Comparison of ENCODE assay signal across 15 cellular contexts in genomic region chr7:84780158-84781124, GRCh38.
DNase-seq lines count a peak whose midpoint lies in the region; ATAC-seq and TF ChIP-seq lines count a peak whose summit lies in the region.
"Had no signal": no experiment of that assay in that cellular context is flagged by ENCODE, and none has a peak within 500 bp of the region (broad histone marks: within the 10 kb centered on the region; RNA-seq: fewer than 3 reads in every experiment).

No MANE protein-coding gene starts in this region.

- in situ Hi-C loops in IMR-90 (cut with MboI; ENCODE audit: low sequenced_read_pairs): no loop called here

- H3K27me3 Mint-ChIP-seq in CD14-positive monocyte (ENCODE audit: low read depth in 3 of 3): no peaks in the 10 kb centered on the region

- no peak overlapping the region for H2BK20ac ChIP-seq in IMR-90 (ENCODE audit: low read depth, low read length)

- no peak for TF ChIP-seq POLR2A in IMR-90 (IDR thresholded peaks at IDR 0.05; ENCODE audit: low read depth, low read length)

- H2BK5ac ChIP-seq in IMR-90 (ENCODE audit: low read depth, low read length, poor library complexity, severe bottlenecking): no peak overlapping the region
- no peak overlapping the region for H2BK5ac ChIP-seq in mesenchymal stem cell (ENCODE audit: low read depth, low read length, poor library complexity, severe bottlenecking)

- H3K9ac ChIP-seq in IMR-90 (ENCODE audit: low read depth, low read length) (no peak overlapping the region), mesenchymal stem cell (ENCODE audit: low read length) (no peak overlapping the region)
- H3K9ac ChIP-seq: GM23248 had no signal

- H4K5ac ChIP-seq in IMR-90 (ENCODE audit: low read depth, low read length): no peak overlapping the region

- H3K56ac ChIP-seq in IMR-90 (ENCODE audit: extremely low read depth, insufficient read depth, low read length): no peak overlapping the region

- H3K36me3 Mint-ChIP-seq in CD14-positive monocyte: no peaks in the 10 kb centered on the region
- H3K36me3 Mint-ChIP-seq in stimulated activated effector memory CD8-positive, alpha-beta T cell treated with anti-CD3 and anti-CD28 coated beads, Interleukin-12 subunit alpha, Interleukin-12 subunit beta, amount 100 ng/mL, for 72 hours: no peaks in the 10 kb centered on the region

- no peak overlapping the region for H2BK12ac ChIP-seq in mesenchymal stem cell (ENCODE audit: low read length in 2 of 2)

- DNase-seq in CD14-positive monocyte (ENCODE audit: low spot score) (peak; percentile 41), IMR-90 (no peak), mesenchymal stem cell (no peak)
- no peak for DNase-seq in stimulated activated effector memory CD8-positive, alpha-beta T cell treated with anti-CD3 and anti-CD28 coated beads, Interleukin-12 subunit alpha, Interleukin-12 subunit beta, amount 100 ng/mL, for 72 hours (ENCODE audit: low spot score in 2 of 2)
- DNase-seq in effector CD4-positive, alpha-beta T cell: no peak
- DNase-seq: AML-193, DMS79 treated with DMSO at 0.1 percent for 48 hours, GM23248, KBM-7, NCI-H1105 treated with DMSO at 0.1 percent for 48 hours, NCI-H1694, NCI-H2081 treated with DMSO at 0.1 percent for 48 hours, Peyer's patch had no signal

- H2BK15ac ChIP-seq in IMR-90 (ENCODE audit: low read depth, low read length) (no peak overlapping the region), mesenchymal stem cell (ENCODE audit: low read depth, poor library complexity, severe bottlenecking) (peak overlapping the region; percentile 60)

- H3K9me3 ChIP-seq in IMR-90 (ENCODE audit: control insufficient read depth, insufficient read depth, low read length): no peaks in the 10 kb centered on the region
- no peaks in the 10 kb centered on the region for H3K9me3 ChIP-seq in mesenchymal stem cell (ENCODE audit: control insufficient read depth, low read length)
- H3K9me3 ChIP-seq: Peyer's patch had no signal

- H3K4me1 ChIP-seq in IMR-90 (ENCODE audit: control insufficient read depth, insufficient read depth, low read length) (no peaks in the 10 kb centered on the region), mesenchymal stem cell (ENCODE audit: control insufficient read depth, insufficient read depth, low read depth, low read length) (no peaks in the 10 kb centered on the region)
- H3K4me1 ChIP-seq: Peyer's patch had no signal

- H3K27ac ChIP-seq in IMR-90 (ENCODE audit: insufficient read depth, low read length) (no peak overlapping the region), mesenchymal stem cell (ENCODE audit: low read length, poor library complexity, severe bottlenecking) (no peak overlapping the region)
- H3K27ac ChIP-seq: GM23248, Peyer's patch had no signal

- H3K79me1 ChIP-seq in IMR-90 (ENCODE audit: low read depth in 1 of 2, low read length in 2 of 2) (no peaks in the 10 kb centered on the region), mesenchymal stem cell (replicated peaks; ENCODE audit: low read length, poor library complexity, severe bottlenecking) (no peaks in the 10 kb centered on the region)

- H3K23ac ChIP-seq in IMR-90 (ENCODE audit: low read depth, low read length): no peak overlapping the region
- H3K23ac ChIP-seq in mesenchymal stem cell (ENCODE audit: low read length in 2 of 2): no peak overlapping the region

- no peak overlapping the region for H3K4me3 Mint-ChIP-seq in CD14-positive monocyte
- H3K4me3 Mint-ChIP-seq in stimulated activated effector memory CD8-positive, alpha-beta T cell treated with anti-CD3 and anti-CD28 coated beads, Interleukin-12 subunit alpha, Interleukin-12 subunit beta, amount 100 ng/mL, for 72 hours: no peak overlapping the region

- no TSS peak for BruUV-seq in IMR-90 (replicated peaks; lab: Mats Ljungman, UMichigan)

- H2AFZ ChIP-seq in IMR-90 (replicated peaks; ENCODE audit: low read length, poor library complexity) (peak overlapping the region; percentile 21), mesenchymal stem cell (ENCODE audit: low read depth, low read length) (no peak overlapping the region)
- H2AFZ ChIP-seq: GM23248 had no signal

- no peak overlapping the region for H4K8ac ChIP-seq in IMR-90 (ENCODE audit: low read depth in 2 of 2, low read length in 2 of 2)
- H4K8ac ChIP-seq in mesenchymal stem cell (ENCODE audit: low read length): no peak overlapping the region

- 0 out of 2 replicates have a peak, but pooled peaks cover 2% of the 10 kb centered on the region for H3K9me1 ChIP-seq in IMR-90 (ENCODE audit: insufficient read depth, low read length)

- H3K4me3 ChIP-seq in IMR-90 (ENCODE audit: insufficient read depth, low read depth, low read length) (no peak overlapping the region), mesenchymal stem cell (ENCODE audit: insufficient read depth in 1 of 2, low read depth in 1 of 2, low read length in 2 of 2) (no peak overlapping the region)
- H3K4me3 ChIP-seq: GM23248, Peyer's patch had no signal

- no peak for TF ChIP-seq RAD21 in IMR-90 (IDR thresholded peaks at IDR 0.05; ENCODE audit: low read length)

- intact Hi-C loops in CD14-positive monocyte (cut with micrococcal nuclease): no loop called here
- intact Hi-C loops in IMR-90 (cut with micrococcal nuclease): no loop called here

- H3K27ac Mint-ChIP-seq in CD14-positive monocyte: peak overlapping the region in 1 of 7 donors; percentile 9
- no peak overlapping the region for H3K27ac Mint-ChIP-seq in stimulated activated effector memory CD8-positive, alpha-beta T cell treated with anti-CD3 and anti-CD28 coated beads, Interleukin-12 subunit alpha, Interleukin-12 subunit beta, amount 100 ng/mL, for 72 hours

- no peak overlapping the region for H3K18ac ChIP-seq in IMR-90 (ENCODE audit: low read depth, low read length)
- H3K18ac ChIP-seq in mesenchymal stem cell (ENCODE audit: low read depth in 1 of 2, low read length in 2 of 2): no peak overlapping the region

- H2BK120ac ChIP-seq in IMR-90 (ENCODE audit: low read depth, low read length) (no peak overlapping the region), mesenchymal stem cell (ENCODE audit: low read depth, low read length) (no peak overlapping the region)

- no peak for TF ChIP-seq CTCF in CD14-positive monocyte (IDR thresholded peaks at IDR 0.05)
- no peak for TF ChIP-seq CTCF in IMR-90 (conservative IDR thresholded peaks at IDR 0.05; ENCODE audit: low read depth, low read length)

- dilution Hi-C loops in IMR-90 (cut with HindIII; ENCODE audit: low sequenced_read_pairs, unreplicated experiment): no loop called here

- no peak overlapping the region for H4K91ac ChIP-seq in IMR-90 (ENCODE audit: insufficient read depth, low read depth, low read length)
- H4K91ac ChIP-seq in mesenchymal stem cell (ENCODE audit: low read length): peak overlapping the region; percentile 22

- H3K14ac ChIP-seq in IMR-90 (replicated peaks; ENCODE audit: low read depth, low read length): no peak overlapping the region
- no peak overlapping the region for H3K14ac ChIP-seq in mesenchymal stem cell (ENCODE audit: low read length in 2 of 2)

- no peak overlapping the region for H2AK9ac ChIP-seq in IMR-90 (replicated peaks; ENCODE audit: low read depth, low read length, poor library complexity)

- CTCF ChIA-PET in IMR-90 (lab: Yijun Ruan, JAX): interaction anchor here (0.7 kb wide), 1 partner anchor 9 kb away, joined by 4 read pairs; no protein-coding TSS in a partner anchor

- ATAC-seq in IMR-90 (ENCODE audit: low read depth) (no peak), GM18873 (IDR thresholded peaks at IDR 0.05; ENCODE audit: low FRiP score, unreplicated experiment) (no peak), GM21529 (IDR thresholded peaks at IDR 0.05; ENCODE audit: unreplicated experiment) (no peak)
- ATAC-seq in stimulated activated effector memory CD8-positive, alpha-beta T cell treated with anti-CD3 and anti-CD28 coated beads, Interleukin-12 subunit alpha, Interleukin-12 subunit beta, amount 100 ng/mL, for 72 hours: peak; percentile 32

- POLR2A ChIA-PET in IMR-90 (lab: Charles Lee; ENCODE audit: unreplicated experiment): no interaction called here

- H4K20me1 ChIP-seq in IMR-90 (ENCODE audit: insufficient read depth, low read length): no peaks in the 10 kb centered on the region

- no peaks in the 10 kb centered on the region for H3K36me3 ChIP-seq in IMR-90 (ENCODE audit: control insufficient read depth, insufficient read depth, low read length)
- no peaks in the 10 kb centered on the region for H3K36me3 ChIP-seq in mesenchymal stem cell (ENCODE audit: control insufficient read depth in 1 of 2, insufficient read depth in 2 of 2, low read depth in 1 of 2, low read length in 2 of 2)
- H3K36me3 ChIP-seq: Peyer's patch had no signal

- 0 out of 2 replicates have a peak overlapping the region, but pooled peaks have one; percentile 12 for H3K4ac ChIP-seq in IMR-90 (ENCODE audit: low read depth, low read length)
- no peak overlapping the region for H3K4ac ChIP-seq in mesenchymal stem cell (ENCODE audit: low read depth in 1 of 2, low read length in 2 of 2)

- H3K27me3 ChIP-seq in IMR-90 (ENCODE audit: control insufficient read depth, insufficient read depth, low read length) (no peaks in the 10 kb centered on the region), mesenchymal stem cell (ENCODE audit: control insufficient read depth in 1 of 2, insufficient read depth in 1 of 2, low read length in 2 of 2) (no peaks in the 10 kb centered on the region)
- H3K27me3 ChIP-seq: Peyer's patch had no signal

- no peak overlapping the region for H2AK5ac ChIP-seq in IMR-90 (ENCODE audit: low read depth, low read length)
- no peak overlapping the region for H2AK5ac ChIP-seq in mesenchymal stem cell (ENCODE audit: low read length, severe bottlenecking)

- H3K4me1 Mint-ChIP-seq in CD14-positive monocyte: no peaks in the 10 kb centered on the region
- H3K4me1 Mint-ChIP-seq in stimulated activated effector memory CD8-positive, alpha-beta T cell treated with anti-CD3 and anti-CD28 coated beads, Interleukin-12 subunit alpha, Interleukin-12 subunit beta, amount 100 ng/mL, for 72 hours: no peaks in the 10 kb centered on the region

- WGBS in IMR-90 (ENCODE audit: extremely low coverage in 2 of 2, insufficient read length in 1 of 2), 2 experiments: 88% methylated on average over 4 of the region's 10 CpGs; no CpG with 5 or more reads in 1 of the 2 experiments
- 97% methylated on average over 10 of the region's 10 CpGs for WGBS in mesenchymal stem cell

- H3K4me2 ChIP-seq in IMR-90 (ENCODE audit: low read depth, low read length) (no peak overlapping the region), mesenchymal stem cell (ENCODE audit: low read length, poor library complexity, severe bottlenecking) (no peak overlapping the region)

- peaks cover 0 to 8% (median 0%) of the 10 kb centered on the region in 7 donors for H3K9me3 Mint-ChIP-seq in CD14-positive monocyte
- H3K9me3 Mint-ChIP-seq in stimulated activated effector memory CD8-positive, alpha-beta T cell treated with anti-CD3 and anti-CD28 coated beads, Interleukin-12 subunit alpha, Interleukin-12 subunit beta, amount 100 ng/mL, for 72 hours: peaks cover 10% of the 10 kb centered on the region

TF ChIP-seq in IMR-90, 13 proteins besides CTCF, POLR2A, EP300 and RAD21 (continues in another document):
- TF ChIP-seq RCOR1 (IDR thresholded peaks at IDR 0.05; ENCODE audit: insufficient replicate concordance, low read length) (no peak), BHLHE40 (IDR thresholded peaks at IDR 0.05; ENCODE audit: low read depth, low read length) (no peak), RFX5 (IDR thresholded peaks at IDR 0.05; ENCODE audit: low read depth, low read length) (no peak), FOS (IDR thresholded peaks at IDR 0.05; ENCODE audit: low read depth, low read length) (no peak), SMC3 (IDR thresholded peaks at IDR 0.05; ENCODE audit: low read depth, low read length) (no peak)
